Comparison of ENCODE assay signal across 20 cellular contexts in the genomic region with DNA sequence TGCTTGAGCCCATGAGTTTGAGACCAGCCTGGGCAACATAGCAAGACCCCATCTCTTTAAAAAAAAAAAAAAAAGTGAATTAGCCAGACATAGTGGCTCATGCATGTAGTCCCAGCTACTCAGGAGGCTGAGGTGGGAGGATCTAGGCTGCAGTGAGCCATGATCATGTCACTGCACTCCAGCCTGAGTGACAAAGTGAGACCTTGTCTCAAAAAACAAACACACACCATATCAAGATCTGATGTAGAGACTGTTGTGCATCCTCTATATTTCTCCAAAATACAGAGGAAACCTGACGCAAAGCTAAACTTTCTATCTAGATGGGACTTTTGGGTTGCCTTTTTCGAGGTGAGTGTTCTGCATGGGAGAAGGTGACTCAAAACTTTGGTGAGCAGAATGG.
"Had no signal": no experiment of that assay in that cellular context is flagged by ENCODE, and none has a peak within 500 bp of the region (broad histone marks: within the 10 kb centered on the region; RNA-seq: fewer than 3 reads in every experiment).

No MANE protein-coding gene starts in this region.

- H3K4me3 Mint-ChIP-seq: dendritic cell treated with granulocyte-macrophage colony-stimulating factor and Interleukin-4, amounts not matched to agents 40 ng/mL and 50 ng/mL, for 4 days; effector memory CD8-positive, alpha-beta T cell; endodermal cell had no signal

- H3K9me3 Mint-ChIP-seq: dendritic cell treated with granulocyte-macrophage colony-stimulating factor and Interleukin-4, amounts not matched to agents 40 ng/mL and 50 ng/mL, for 4 days; effector memory CD8-positive, alpha-beta T cell; endodermal cell had no signal

- H3K27ac Mint-ChIP-seq: dendritic cell treated with granulocyte-macrophage colony-stimulating factor and Interleukin-4, amounts not matched to agents 40 ng/mL and 50 ng/mL, for 4 days; effector memory CD8-positive, alpha-beta T cell; endodermal cell had no signal

- DNase-seq: colonic mucosa; cortex of kidney; dermis blood vessel endothelial cell; dorsolateral prefrontal cortex; effector CD4-positive, alpha-beta T cell; effector CD8-positive, alpha-beta T cell; effector memory CD4-positive, alpha-beta T cell; effector memory CD8-positive, alpha-beta T cell; endodermal cell; esophagus squamous epithelium; foreskin keratinocyte; foreskin melanocyte; gastrocnemius medialis; glutamatergic neuron; head of caudate nucleus; heart left ventricle; heart right ventricle had no signal

- ATAC-seq: effector memory CD8-positive, alpha-beta T cell; esophagus mucosa; foreskin keratinocyte; gastrocnemius medialis; gastroesophageal sphincter; heart left ventricle; heart right ventricle had no signal
